1 cellular context compared by ENCODE assay signal in genomic region chr14:49860988-49861387, GRCh38.
TF ChIP-seq lines count a peak whose summit lies in the region.

No MANE protein-coding gene starts in this region.

TF ChIP-seq in H1, 55 proteins besides CTCF, POLR2A, EP300 and RAD21:
- no peak for TF ChIP-seq TEAD4 (IDR thresholded peaks at IDR 0.05; ENCODE audit: low read depth, low read length)
- TF ChIP-seq MAX (IDR thresholded peaks at IDR 0.05) = no peak
- no peak for TF ChIP-seq ATF2 (IDR thresholded peaks at IDR 0.05; ENCODE audit: low read length)
- no peak for TF ChIP-seq TAF1 (IDR thresholded peaks at IDR 0.05; ENCODE audit: low read depth, low read length)
- no peak for TF ChIP-seq TBP (IDR thresholded peaks at IDR 0.05; ENCODE audit: low read depth, low read length)
- no peak for TF ChIP-seq CTBP2 (IDR thresholded peaks at IDR 0.05; ENCODE audit: borderline replicate concordance, insufficient read depth, insufficient read length, low read length)
- TF ChIP-seq NRF1 (IDR thresholded peaks at IDR 0.05; ENCODE audit: low read depth, low read length) = no peak
- no peak for TF ChIP-seq RNF2 (IDR thresholded peaks at IDR 0.05; ENCODE audit: borderline replicate concordance, low read depth, low read length, missing control alignments, poor library complexity, severe bottlenecking)
- TF ChIP-seq CHD1 (IDR thresholded peaks at IDR 0.05; ENCODE audit: low read depth, low read length) = no peak
- no peak for TF ChIP-seq BCL11A (IDR thresholded peaks at IDR 0.05; ENCODE audit: low read depth in 2 of 2, low read length in 2 of 2)
- no peak for TF ChIP-seq POU5F1 (IDR thresholded peaks at IDR 0.05; ENCODE audit: low read depth, low read length)
